Comparison of ENCODE assay signal across 10 cellular contexts in genomic region chr11:129785383-129786111, GRCh38. TPM values are rescaled to one million over a fixed set of nuclear protein-coding genes. Genes with fewer than 3 reads are reported as not detected.
DNase-seq lines count a peak whose midpoint lies in the region; ATAC-seq lines count a peak whose summit lies in the region.
"Had no signal": no experiment of that assay in that cellular context is flagged by ENCODE, and none has a peak within 500 bp of the region (broad histone marks: within the 10 kb centered on the region; RNA-seq: fewer than 3 reads in every experiment).

No MANE protein-coding gene starts in this region.

- DNase-seq in SIG-M5 treated with dmso at 0.1 percent for 504 hours (lab: John Stamatoyannopoulos, UW; ENCODE audit: unreplicated experiment) (peak; percentile 11), SIG-M5 (lab: John Stamatoyannopoulos, UW) (no peak), NCI-H2029 (lab: John Stamatoyannopoulos, UW) (peak; percentile 2), putamen (ENCODE audit: low spot score) (peak; percentile 2), activated T-cell treated with anti-CD3 and anti-CD28 coated beads for 4 hours (no peak)
- DNase-seq in central memory CD4-positive, alpha-beta T cell, result peak; percentile 20
- no peak for DNase-seq in NK-92 treated with Interleukin-12 subunit alpha and Interleukin-12 subunit beta, amount 100 ng/mL, for 24 hours (lab: John Stamatoyannopoulos, UW)
- no peak for DNase-seq in activated T-cell treated with anti-CD3 and anti-CD28 coated beads, Interleukin-2, amount 50 U/mL, for 72 hours
- DNase-seq: amygdala had no signal

- H3K4me1 Mint-ChIP-seq in activated T-cell treated with anti-CD3 and anti-CD28 coated beads, Interleukin-2, amount 50 U/mL, for 72 hours (ENCODE audit: low read depth), result peaks cover 9% of the 10 kb centered on the region

- no peak overlapping the region for H3K4me3 Mint-ChIP-seq in activated T-cell treated with anti-CD3 and anti-CD28 coated beads, Interleukin-2, amount 50 U/mL, for 72 hours

- no peaks in the 10 kb centered on the region for H3K27me3 Mint-ChIP-seq in activated T-cell treated with anti-CD3 and anti-CD28 coated beads, Interleukin-2, amount 50 U/mL, for 72 hours (ENCODE audit: low read depth)

- no peaks in the 10 kb centered on the region for H3K36me3 Mint-ChIP-seq in activated T-cell treated with anti-CD3 and anti-CD28 coated beads, Interleukin-2, amount 50 U/mL, for 72 hours (ENCODE audit: insufficient read depth in 2 of 2)

- H3K27ac Mint-ChIP-seq in activated T-cell treated with anti-CD3 and anti-CD28 coated beads, Interleukin-2, amount 50 U/mL, for 72 hours, result no peak overlapping the region

- ATAC-seq in activated T-cell treated with anti-CD3 and anti-CD28 coated beads, Interleukin-2, amount 50 U/mL, for 72 hours (replicated peaks in 1 of 2), result no peak

- no peaks in the 10 kb centered on the region for H3K9me3 Mint-ChIP-seq in activated T-cell treated with anti-CD3 and anti-CD28 coated beads, Interleukin-2, amount 50 U/mL, for 72 hours

RNA-seq across cellular contexts. Expression of gene TMEM45B, which starts 30.1 kb away (rescaled TPM):
- 1 to 10 TPM; 2.5 to 3.3 TPM for total RNA-seq in activated T-cell treated with anti-CD3 and anti-CD28 coated beads, Interleukin-2, amount 50 U/mL, for 72 hours
- total RNA-seq: SJCRH30 had no signal

Comparison
In these comparisons a context has a peak if more than half of its experiments do, and no peak if none do; other contexts are left out.
1. DNase-seq: peak in SIG-M5 treated with dmso at 0.1 percent for 504 hours (single experiment), NCI-H2029 (single experiment), central memory CD4-positive, alpha-beta T cell (single experiment) and putamen (single experiment); none in SIG-M5 (single experiment), NK-92 treated with Interleukin-12 subunit alpha and Interleukin-12 subunit beta, amount 100 ng/mL, for 24 hours (single experiment), activated T-cell treated with anti-CD3 and anti-CD28 coated beads for 4 hours (single experiment) and activated T-cell treated with anti-CD3 and anti-CD28 coated beads, Interleukin-2, amount 50 U/mL, for 72 hours (0 of 2).